9 cellular contexts compared by ENCODE assay signal in the genomic region with DNA sequence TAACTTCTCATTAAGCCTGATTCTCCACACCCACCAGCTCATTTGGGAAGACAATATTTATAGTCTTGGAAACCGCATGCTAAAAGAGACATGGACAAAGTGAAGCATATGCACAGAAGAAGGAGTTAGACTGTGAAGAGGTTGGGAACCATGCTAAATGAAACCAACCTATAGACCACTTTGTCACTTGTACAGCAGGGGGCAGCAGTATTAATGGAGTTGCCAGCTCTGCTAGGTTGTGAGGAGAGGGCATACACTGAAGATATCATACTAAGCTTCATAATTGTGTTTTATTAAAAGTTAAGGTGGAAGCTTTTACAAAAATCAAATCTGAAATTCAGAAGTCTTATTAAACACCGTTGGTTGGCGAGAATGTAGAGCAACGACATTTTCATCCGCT. TPM values are rescaled to one million over a fixed set of nuclear protein-coding genes. Genes with fewer than 3 reads are reported as not detected.
DNase-seq lines count a peak whose midpoint lies in the region; ATAC-seq and TF ChIP-seq lines count a peak whose summit lies in the region.
"Had no signal": no experiment of that assay in that cellular context is flagged by ENCODE, and none has a peak within 500 bp of the region (broad histone marks: within the 10 kb centered on the region; RNA-seq: fewer than 3 reads in every experiment).

No MANE protein-coding gene starts in this region.

- H3K79me2 ChIP-seq in GM23338 (replicated peaks; ENCODE audit: insufficient read depth), result no peaks in the 10 kb centered on the region

- H3K4me1 Mint-ChIP-seq in GM23338, result peaks cover 3% of the 10 kb centered on the region; the same call in 1 of the 3 replicates
- H3K4me1 Mint-ChIP-seq in naive thymus-derived CD4-positive, alpha-beta T cell, result no peaks in the 10 kb centered on the region
- H3K4me1 Mint-ChIP-seq: activated B cell treated with CpG ODN at 0.5 μM for 24 hours had no signal

- 0 out of 2 replicates have a peak, but pooled peaks cover 2% of the 10 kb centered on the region for H3K36me3 ChIP-seq in GM23338 (ENCODE audit: insufficient read depth)
- no peaks in the 10 kb centered on the region for H3K36me3 ChIP-seq in naive thymus-derived CD4-positive, alpha-beta T cell (ENCODE audit: control insufficient read depth in 2 of 3, insufficient read depth in 3 of 3, low read length in 3 of 3)

- no peak overlapping the region for H3K4me3 Mint-ChIP-seq in GM23338
- H3K4me3 Mint-ChIP-seq in naive thymus-derived CD4-positive, alpha-beta T cell, result no peak overlapping the region
- H3K4me3 Mint-ChIP-seq: activated B cell treated with CpG ODN at 0.5 μM for 24 hours had no signal

- no peaks in the 10 kb centered on the region for H3K9me2 ChIP-seq in GM23338 (ENCODE audit: insufficient read depth)

- CTCF ChIA-PET in naive thymus-derived CD4-positive, alpha-beta T cell (lab: Charles Lee), result no interaction called here

- no peaks in the 10 kb centered on the region for H3K36me3 Mint-ChIP-seq in GM23338 (ENCODE audit: low read depth)
- no peaks in the 10 kb centered on the region for H3K36me3 Mint-ChIP-seq in naive thymus-derived CD4-positive, alpha-beta T cell

- DNase-seq in GM04504 (ENCODE audit: low read depth), result peak; percentile 10
- DNase-seq in GM23338 (ENCODE audit: low spot score), result peak; percentile 72
- peak; percentile 5 to 11 for DNase-seq in NCI-H187 (lab: John Stamatoyannopoulos, UW)
- DNase-seq in cerebellar cortex (ENCODE audit: low spot score), result peak; percentile 24
- DNase-seq in non-pigmented ciliary epithelial cell (ENCODE audit: low read depth), result peak; percentile 5
- DNase-seq in GM19240 (ENCODE audit: insufficient read length, low spot score), result no peak
- no peak for DNase-seq in left colon
- no peak for DNase-seq in naive thymus-derived CD4-positive, alpha-beta T cell
- DNase-seq: activated B cell treated with CpG ODN at 0.5 μM for 24 hours had no signal

- no peaks in the 10 kb centered on the region for H3K27me3 Mint-ChIP-seq in GM23338 (ENCODE audit: insufficient read depth, low read depth, poor library complexity)
- no peaks in the 10 kb centered on the region for H3K27me3 Mint-ChIP-seq in naive thymus-derived CD4-positive, alpha-beta T cell
- H3K27me3 Mint-ChIP-seq: activated B cell treated with CpG ODN at 0.5 μM for 24 hours had no signal

- no peak overlapping the region for H3K27ac ChIP-seq in GM23338 (ENCODE audit: low read depth)
- H3K27ac ChIP-seq in naive thymus-derived CD4-positive, alpha-beta T cell (ENCODE audit: low read depth, low read length), result no peak overlapping the region

- POLR2A ChIA-PET in naive thymus-derived CD4-positive, alpha-beta T cell (lab: Charles Lee), result no interaction called here

- no peaks in the 10 kb centered on the region for H3K9me3 ChIP-seq in naive thymus-derived CD4-positive, alpha-beta T cell (ENCODE audit: control insufficient read depth in 2 of 3, low read length in 3 of 3)

- H3K9me3 Mint-ChIP-seq in GM23338, result peaks cover 9% of the 10 kb centered on the region; the same call in 2 of the 3 replicates
- H3K9me3 Mint-ChIP-seq in naive thymus-derived CD4-positive, alpha-beta T cell, result peaks cover 3 to 31% (median 10%) of the 10 kb centered on the region in 11 donors

- H3K27me3 ChIP-seq in GM23338 (ENCODE audit: insufficient read depth), result no peaks in the 10 kb centered on the region
- H3K27me3 ChIP-seq in naive thymus-derived CD4-positive, alpha-beta T cell (ENCODE audit: control insufficient read depth in 2 of 2, insufficient read depth in 2 of 2, low read length in 2 of 2), result no peaks in the 10 kb centered on the region

- no peak overlapping the region for H2AFZ ChIP-seq in GM23338

- no peaks in the 10 kb centered on the region for H3F3A ChIP-seq in GM23338 (replicated peaks; ENCODE audit: low read depth)

- no peak overlapping the region for H3K4me3 ChIP-seq in GM23338
- no peak overlapping the region for H3K4me3 ChIP-seq in naive thymus-derived CD4-positive, alpha-beta T cell (ENCODE audit: low read length)

- no peaks in the 10 kb centered on the region for H4K20me1 ChIP-seq in GM23338 (replicated peaks; ENCODE audit: insufficient read depth)

- no peak overlapping the region for H3K4me2 ChIP-seq in GM23338

- ATAC-seq in GM23338 (peak; percentile 87), left colon (no peak)
- no peak for ATAC-seq in naive thymus-derived CD4-positive, alpha-beta T cell

- peak; percentile 73 to 82 for TF ChIP-seq CTCF in GM23338 (conservative IDR thresholded peaks at IDR 0.05; ENCODE audit: low read depth in 2 of 2)

- no peaks in the 10 kb centered on the region for H3K4me1 ChIP-seq in GM23338 (ENCODE audit: insufficient read depth)
- H3K4me1 ChIP-seq in naive thymus-derived CD4-positive, alpha-beta T cell (ENCODE audit: control insufficient read depth in 2 of 2, insufficient read depth in 2 of 2, low read length in 2 of 2), result no peaks in the 10 kb centered on the region

- no peak overlapping the region for H3K27ac Mint-ChIP-seq in GM23338
- H3K27ac Mint-ChIP-seq in naive thymus-derived CD4-positive, alpha-beta T cell, result no peak overlapping the region
- H3K27ac Mint-ChIP-seq: activated B cell treated with CpG ODN at 0.5 μM for 24 hours had no signal

- intact Hi-C loops in left colon (cut with DNase I, micrococcal nuclease), result no loop called here
- intact Hi-C loops in naive thymus-derived CD4-positive, alpha-beta T cell (cut with micrococcal nuclease), result no loop called here

TF ChIP-seq in GM23338, 12 proteins besides CTCF, POLR2A, EP300 and RAD21:
- no peak for TF ChIP-seq JUNB (IDR thresholded peaks at IDR 0.05; ENCODE audit: unreplicated experiment)
- no peak for TF ChIP-seq NANOG (IDR thresholded peaks at IDR 0.05; ENCODE audit: borderline replicate concordance)
- TF ChIP-seq, protein P1, sequence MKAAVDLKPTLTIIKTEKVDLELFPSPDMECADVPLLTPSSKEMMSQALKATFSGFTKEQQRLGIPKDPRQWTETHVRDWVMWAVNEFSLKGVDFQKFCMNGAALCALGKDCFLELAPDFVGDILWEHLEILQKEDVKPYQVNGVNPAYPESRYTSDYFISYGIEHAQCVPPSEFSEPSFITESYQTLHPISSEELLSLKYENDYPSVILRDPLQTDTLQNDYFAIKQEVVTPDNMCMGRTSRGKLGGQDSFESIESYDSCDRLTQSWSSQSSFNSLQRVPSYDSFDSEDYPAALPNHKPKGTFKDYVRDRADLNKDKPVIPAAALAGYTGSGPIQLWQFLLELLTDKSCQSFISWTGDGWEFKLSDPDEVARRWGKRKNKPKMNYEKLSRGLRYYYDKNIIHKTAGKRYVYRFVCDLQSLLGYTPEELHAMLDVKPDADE (IDR thresholded peaks at IDR 0.05), result no peak

RNA-seq across cellular contexts. Expression of a gene that starts 38.3 kb away (rescaled TPM):
- 0.23 and 0.24 TPM in 2 replicates for total RNA-seq in GM23338 (2014; rRNA removed; shearing (Covaris generic))
- 0.19 TPM in 1 of 2 replicates, not detected in the other for polyA plus RNA-seq in GM23338 (2016; fragmentation: Nextera tagmentation; extraction: Ambion mirVana)
- total RNA-seq in left colon, result under 1 TPM; 0.18 to 0.47 TPM
- total RNA-seq in naive thymus-derived CD4-positive, alpha-beta T cell, result not detected
- not detected for polyA plus RNA-seq in naive thymus-derived CD4-positive, alpha-beta T cell
- total RNA-seq: activated B cell treated with CpG ODN at 0.5 μM for 24 hours had no signal

Comparison
In these comparisons a context has a peak if more than half of its experiments do, and no peak if none do; other contexts are left out.
1. DNase-seq: peak in GM04504 (single experiment), GM23338 (single experiment), NCI-H187 (2 of 2), cerebellar cortex (single experiment) and non-pigmented ciliary epithelial cell (single experiment); none in GM19240 (single experiment), left colon (0 of 2) and naive thymus-derived CD4-positive, alpha-beta T cell (0 of 9).